18 cellular contexts compared by ENCODE assay signal in genomic region chr16:17224350-17224749, GRCh38.
DNase-seq lines count a peak whose midpoint lies in the region; ATAC-seq and TF ChIP-seq lines count a peak whose summit lies in the region.
"Had no signal": no experiment of that assay in that cellular context is flagged by ENCODE, and none has a peak within 500 bp of the region (broad histone marks: within the 10 kb centered on the region; RNA-seq: fewer than 3 reads in every experiment).

No MANE protein-coding gene starts in this region.

- H3K4me1 Mint-ChIP-seq in T-helper 17 cell (peaks cover 12% of the 10 kb centered on the region), nephron (peaks cover 53% of the 10 kb centered on the region)

- H3K27me3 Mint-ChIP-seq in T-helper 17 cell (no peaks in the 10 kb centered on the region), nephron (ENCODE audit: low read depth) (peaks cover 4% of the 10 kb centered on the region)
- H3K27me3 Mint-ChIP-seq: CD4-positive, CD25-positive, alpha-beta regulatory T cell had no signal

- H3K36me3 Mint-ChIP-seq in T-helper 17 cell (ENCODE audit: low read depth) (peaks cover 2% of the 10 kb centered on the region), nephron (ENCODE audit: low read depth) (no peaks in the 10 kb centered on the region)

- no peaks in the 10 kb centered on the region for H3K9me3 ChIP-seq in cardiac muscle cell (ENCODE audit: low read depth)
- H3K9me3 ChIP-seq in T-helper 17 cell (ENCODE audit: control insufficient read depth, low read length, poor library complexity, severe bottlenecking) = no peaks in the 10 kb centered on the region
- H3K9me3 ChIP-seq: lower lobe of right lung, ovary had no signal

- DNase-seq in cardiac muscle cell (ENCODE audit: low read depth in 1 of 2, low spot score in 1 of 2) (no peak), Right ventricle myocardium superior (no peak), T-helper 17 cell (no peak), UCSD-AML1 (lab: John Stamatoyannopoulos, UW; ENCODE audit: unreplicated experiment) (no peak), AG08396 (ENCODE audit: low spot score) (no peak)
- DNase-seq: activated gamma-delta T cell; CD4-positive, CD25-positive, alpha-beta regulatory T cell; lower lobe of right lung; NCI-H187; NCI-H345; stimulated activated CD4-positive, alpha-beta T cell treated with anti-CD3 and anti-CD28 coated beads, Interleukin-1b, Interleukin-23, amount 100 ng/mL, for 48 hours; stimulated activated naive CD4-positive, alpha-beta T cell treated with Interleukin-2 at 50 U/mL for 16 hours had no signal

- no peaks in the 10 kb centered on the region for H3K27me3 ChIP-seq in cardiac muscle cell
- H3K27me3 ChIP-seq: heart right ventricle, MG63, ovary had no signal

- H3K4me3 ChIP-seq in cardiac muscle cell = no peak overlapping the region
- H3K4me3 ChIP-seq: heart right ventricle, lower lobe of right lung, MG63, ovary had no signal

- H3K4me3 Mint-ChIP-seq in T-helper 17 cell = no peak overlapping the region
- no peak overlapping the region for H3K4me3 Mint-ChIP-seq in nephron
- H3K4me3 Mint-ChIP-seq: CD4-positive, CD25-positive, alpha-beta regulatory T cell had no signal

- intact Hi-C loops in Right ventricle myocardium superior (cut with DNase I) = no loop called here

- ATAC-seq in Right ventricle myocardium superior (ENCODE audit: poor library complexity) (no peak), T-helper 17 cell (no peak), GM18868 (IDR thresholded peaks at IDR 0.05; ENCODE audit: unreplicated experiment) (no peak), esophagus mucosa (no peak)

- no peaks in the 10 kb centered on the region for H3K9me3 Mint-ChIP-seq in nephron

- H3K27ac ChIP-seq in cardiac muscle cell = peak overlapping the region; percentile 78

- H3K27ac Mint-ChIP-seq in T-helper 17 cell (peak overlapping the region; percentile 5), nephron (peak overlapping the region in 2 of 3 experiments; percentile 39 to 76)

- no peak for TF ChIP-seq CTCF in cardiac muscle cell (IDR thresholded peaks at IDR 0.05; ENCODE audit: low read depth, low read length)
- TF ChIP-seq CTCF in nephron (IDR thresholded peaks at IDR 0.05; ENCODE audit: unreplicated experiment in 3 of 3) = no peak

- H3K4me1 ChIP-seq in cardiac muscle cell (ENCODE audit: low read depth) = peaks cover 13% of the 10 kb centered on the region

- H3K36me3 ChIP-seq in cardiac muscle cell = no peaks in the 10 kb centered on the region
- H3K36me3 ChIP-seq: heart right ventricle, lower lobe of right lung, ovary had no signal
